12 cellular contexts compared by ENCODE assay signal in the genomic region with DNA sequence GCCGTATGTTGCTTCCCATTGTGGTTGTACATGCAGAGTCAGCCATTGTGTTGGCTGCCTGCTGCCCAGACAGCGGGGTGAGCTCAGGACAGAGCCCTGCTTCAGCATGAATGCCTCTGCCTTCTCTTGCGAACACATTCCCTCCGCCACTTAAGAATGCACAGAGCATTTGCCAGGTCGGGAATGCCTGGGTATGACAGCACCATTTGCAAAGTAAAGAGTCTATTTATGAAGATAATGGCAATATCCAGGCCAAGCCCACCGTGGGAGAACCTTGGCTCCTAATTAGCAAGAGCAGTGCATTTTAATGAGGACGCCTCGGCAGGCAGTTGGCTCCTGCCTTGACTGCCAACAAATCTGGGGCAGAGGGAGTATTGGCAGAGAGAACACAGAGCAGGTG.
DNase-seq lines count a peak whose midpoint lies in the region; ATAC-seq, FAIRE-seq and TF ChIP-seq lines count a peak whose summit lies in the region.
"Had no signal": no experiment of that assay in that cellular context is flagged by ENCODE, and none has a peak within 500 bp of the region (broad histone marks: within the 10 kb centered on the region; RNA-seq: fewer than 3 reads in every experiment).

No MANE protein-coding gene starts in this region.

- CTCF ChIA-PET in H1 (lab: Charles Lee; ENCODE audit: partially characterized antibody), result interaction anchor here (1.2 to 5.0 kb wide), 3 partner anchors 11 to 261 kb away, joined by 3 to 33 read pairs (median 3); no protein-coding TSS in a partner anchor

- no peak overlapping the region for H3K27ac ChIP-seq in H1 (ENCODE audit: low read depth, low read length)
- H3K27ac ChIP-seq in mesodermal cell (ENCODE audit: low read depth, low read length, severe bottlenecking), result peak overlapping the region; percentile 16
- H3K27ac ChIP-seq: esophagus squamous epithelium had no signal

- H4K20me1 ChIP-seq in H1 (replicated peaks in 1 of 2; ENCODE audit: control insufficient read depth in 1 of 2, insufficient read depth in 2 of 2, low read length in 2 of 2), result no peaks in the 10 kb centered on the region

- TF ChIP-seq CTCF in AG10803 (conservative IDR thresholded peaks at IDR 0.05; ENCODE audit: low read length), result no peak
- TF ChIP-seq CTCF in H1 (IDR thresholded peaks at IDR 0.05; ENCODE audit: control extremely low read depth in 1 of 3, insufficient read depth in 1 of 3, low read depth in 1 of 3, low read length in 3 of 3), result no peak

- H3K14ac ChIP-seq in H1 (ENCODE audit: insufficient read length), result no peak overlapping the region

- no peak overlapping the region for H4K91ac ChIP-seq in H1 (replicated peaks; ENCODE audit: insufficient read length, low read length)

- H4K8ac ChIP-seq in H1 (ENCODE audit: extremely low read depth, insufficient read depth, low read length), result no peak overlapping the region

- H3K4me2 ChIP-seq in H1 (ENCODE audit: insufficient read depth in 1 of 2, low read depth in 2 of 2, low read length in 2 of 2), result peak overlapping the region; percentile 22 to 31; a peak in 1 of 4 replicates

- peak overlapping the region; percentile 96; the same call in 1 of the 2 replicates for H2AFZ ChIP-seq in H1 (ENCODE audit: low read length)

- no peak for ATAC-seq in GM18873 (IDR thresholded peaks at IDR 0.05; ENCODE audit: low FRiP score, unreplicated experiment)
- no peak for ATAC-seq in HG03571 (IDR thresholded peaks at IDR 0.05; ENCODE audit: unreplicated experiment)
- ATAC-seq in sciatic nerve, result no peak

- no peak overlapping the region for H3K23ac ChIP-seq in H1 (ENCODE audit: insufficient read length)

- peak overlapping the region; percentile 12; the same call in 1 of the 2 replicates for H2BK5ac ChIP-seq in H1 (ENCODE audit: low read depth, low read length)

- H3K4me3 ChIP-seq in AG10803 (ENCODE audit: low read length), result no peak overlapping the region
- no peak overlapping the region for H3K4me3 ChIP-seq in H1 (ENCODE audit: extremely low read depth in 1 of 4, insufficient read depth in 2 of 4, low read depth in 3 of 4, low read length in 4 of 4)
- no peak overlapping the region for H3K4me3 ChIP-seq in mesodermal cell (ENCODE audit: extremely low read depth, insufficient read depth, low read length, poor library complexity, severe bottlenecking)
- H3K4me3 ChIP-seq: esophagus squamous epithelium had no signal

- intact Hi-C loops in sciatic nerve (cut with DNase I), result no loop called here

- H3K56ac ChIP-seq in H1 (replicated peaks; ENCODE audit: insufficient read length, low read depth, low read length), result no peak overlapping the region

- 0 out of 2 replicates have a peak overlapping the region, but pooled peaks have one; percentile 36 for H2BK20ac ChIP-seq in H1 (ENCODE audit: low read length)

- no peak overlapping the region for H3K27ac Mint-ChIP-seq in immature natural killer cell
- H3K27ac Mint-ChIP-seq: activated naive CD8-positive, alpha-beta T cell had no signal

- no peak for FAIRE-seq in H1 (lab: Jason Lieb, UNC)

- H3K4me1 Mint-ChIP-seq in immature natural killer cell, result peaks cover 4 to 13% of the 10 kb centered on the region in 2 donors

- DNase-seq in AG10803 (ENCODE audit: low read depth), result peak; percentile 15
- DNase-seq in NCI-H1694 (lab: John Stamatoyannopoulos, UW), result peak; percentile 69
- DNase-seq in H1 (ENCODE audit: low read depth in 1 of 2, low spot score in 2 of 2), result no peak
- DNase-seq in immature natural killer cell, result no peak
- no peak for DNase-seq in sciatic nerve (ENCODE audit: low spot score)
- DNase-seq: activated CD4-positive, alpha-beta T cell treated with anti-CD3 and anti-CD28 coated beads for 1 hour; esophagus squamous epithelium; mesenchymal stem cell had no signal

- H2BK15ac ChIP-seq in H1 (ENCODE audit: low read length), result no peak overlapping the region

- H2BK120ac ChIP-seq in H1 (replicated peaks; ENCODE audit: low read depth, low read length), result no peak overlapping the region

- H3K4me3 Mint-ChIP-seq in immature natural killer cell, result no peak overlapping the region
- H3K4me3 Mint-ChIP-seq: activated naive CD8-positive, alpha-beta T cell had no signal

- no peak overlapping the region for H4K5ac ChIP-seq in H1 (ENCODE audit: insufficient read length, low read depth, low read length)

- peak overlapping the region; percentile 64; the same call in 1 of the 2 replicates for H3K18ac ChIP-seq in H1 (ENCODE audit: extremely low read depth, low read length)

- WGBS in H1 (ENCODE audit: extremely low coverage in 1 of 2, insufficient coverage in 1 of 2, insufficient read length in 1 of 2, insufficient replicate concordance in 2 of 2, low coverage in 1 of 2, low lambda C conversion rate in 2 of 2, missing lambda C conversion rate in 1 of 2), 2 experiments, result 43% methylated on average over 8 of the region's 8 CpGs; no CpG with 5 or more reads in 1 of the 2 experiments
- 39 to 42% methylated on average over 5 to 8 of the region's 8 CpGs for WGBS in mesodermal cell (ENCODE audit: insufficient coverage in 2 of 2), 2 experiments

- no peaks in the 10 kb centered on the region for H3K79me2 ChIP-seq in H1 (ENCODE audit: control insufficient read depth in 1 of 2, insufficient read depth in 2 of 2, low read length in 2 of 2)

- no peak for TF ChIP-seq EP300 in H1 (IDR thresholded peaks at IDR 0.05; ENCODE audit: borderline replicate concordance in 1 of 2, low read depth in 2 of 2, low read length in 2 of 2)

- no peak overlapping the region for H2AK5ac ChIP-seq in H1 (ENCODE audit: low read depth, low read length)

- H3K27me3 ChIP-seq in H1 (replicated peaks in 1 of 4; ENCODE audit: control insufficient read depth in 3 of 4, extremely low read depth in 1 of 4, insufficient read depth in 3 of 4, low read length in 3 of 4), result no peaks in the 10 kb centered on the region
- H3K27me3 ChIP-seq: esophagus squamous epithelium had no signal

- H2BK12ac ChIP-seq in H1 (ENCODE audit: low read depth, low read length), result 0 out of 2 replicates have a peak overlapping the region, but pooled peaks have one; percentile 42

- H3K36me3 Mint-ChIP-seq in immature natural killer cell, result no peaks in the 10 kb centered on the region
- H3K36me3 Mint-ChIP-seq: activated naive CD8-positive, alpha-beta T cell had no signal

- H3K4ac ChIP-seq in H1 (replicated peaks; ENCODE audit: insufficient read length, low read depth, low read length), result no peak overlapping the region

- H3K9me3 ChIP-seq in H1 (ENCODE audit: insufficient read depth in 2 of 2, low read depth in 1 of 2, low read length in 1 of 2), result no peaks in the 10 kb centered on the region; a peak in 1 of 4 replicates
- no peaks in the 10 kb centered on the region for H3K9me3 ChIP-seq in mesodermal cell (ENCODE audit: control insufficient read depth, low read length)

- H3K9me3 Mint-ChIP-seq in immature natural killer cell, result no peaks in the 10 kb centered on the region

- no peaks in the 10 kb centered on the region for H3K36me3 ChIP-seq in H1 (ENCODE audit: control insufficient read depth in 2 of 4, insufficient read depth in 4 of 4, low read length in 3 of 4)
- H3K36me3 ChIP-seq in mesodermal cell (ENCODE audit: control insufficient read depth, insufficient read depth, low read length), result no peaks in the 10 kb centered on the region
- H3K36me3 ChIP-seq: esophagus squamous epithelium had no signal

- no peaks in the 10 kb centered on the region for H3K23me2 ChIP-seq in H1 (ENCODE audit: low read depth, low read length)

- TF ChIP-seq RAD21 in H1 (IDR thresholded peaks at IDR 0.05 in 1 of 2, conservative IDR thresholded peaks at IDR 0.05 in 1 of 2; ENCODE audit: low read depth in 2 of 2, low read length in 2 of 2), result no peak

- H3K9ac ChIP-seq in H1 (replicated peaks in 1 of 4; ENCODE audit: extremely low read depth in 1 of 4, low read depth in 3 of 4, low read length in 3 of 4), result no peak overlapping the region

- H3K4me1 ChIP-seq in H1 (replicated peaks in 1 of 4; ENCODE audit: control insufficient read depth in 3 of 4, insufficient read depth in 4 of 4, low read length in 3 of 4), result peaks cover 5 to 11% (median 9%) of the 10 kb centered on the region in 4 experiments; a peak in 6 of 7 replicates
- H3K4me1 ChIP-seq in mesodermal cell (ENCODE audit: control insufficient read depth, insufficient read depth, low read length, poor library complexity, severe bottlenecking), result no peaks in the 10 kb centered on the region

- TF ChIP-seq POLR2A in H1 (IDR thresholded peaks at IDR 0.05; ENCODE audit: control extremely low read depth in 1 of 2, low read depth in 2 of 2, low read length in 2 of 2), result no peak

- H3K27me3 Mint-ChIP-seq in immature natural killer cell (ENCODE audit: low read depth in 3 of 3), result peaks cover 0 to 2% (median 0%) of the 10 kb centered on the region in 3 donors
- H3K27me3 Mint-ChIP-seq: activated naive CD8-positive, alpha-beta T cell had no signal

- no peaks in the 10 kb centered on the region for H3K79me1 ChIP-seq in H1 (ENCODE audit: low read depth, low read length)

- POLR2A ChIA-PET in H1 (lab: Charles Lee; ENCODE audit: partially characterized antibody), result interaction anchor here (1.0 kb wide), 1 partner anchor 17 kb away, joined by 5 read pairs; no protein-coding TSS in a partner anchor

TF ChIP-seq in H1, 55 proteins besides CTCF, POLR2A, EP300 and RAD21:
- TF ChIP-seq FOSL1 (IDR thresholded peaks at IDR 0.05; ENCODE audit: insufficient read depth, low read depth, low read length) (no peak), CEBPB (IDR thresholded peaks at IDR 0.05; ENCODE audit: low read depth, low read length) (no peak), YY1 (IDR thresholded peaks at IDR 0.05; ENCODE audit: low read depth, low read length) (peak; percentile 82), SIN3A (conservative IDR thresholded peaks at IDR 0.05 in 1 of 2, IDR thresholded peaks at IDR 0.05 in 1 of 2; ENCODE audit: low read depth in 1 of 2, low read length in 2 of 2) (no peak), SAP30 (IDR thresholded peaks at IDR 0.05; ENCODE audit: insufficient read depth, insufficient replicate concordance, low read length) (no peak), TEAD4 (IDR thresholded peaks at IDR 0.05; ENCODE audit: low read depth, low read length) (peak; percentile 71), SIRT6 (IDR thresholded peaks at IDR 0.05; ENCODE audit: low read length) (no peak)

Comparison
In these comparisons a context has a peak if more than half of its experiments do, and no peak if none do; other contexts are left out.
1. DNase-seq: peak in AG10803 (single experiment) and NCI-H1694 (single experiment); none in H1 (0 of 2), immature natural killer cell (0 of 3) and sciatic nerve (single experiment).